8 cellular contexts compared by ENCODE assay signal in the genomic region with DNA sequence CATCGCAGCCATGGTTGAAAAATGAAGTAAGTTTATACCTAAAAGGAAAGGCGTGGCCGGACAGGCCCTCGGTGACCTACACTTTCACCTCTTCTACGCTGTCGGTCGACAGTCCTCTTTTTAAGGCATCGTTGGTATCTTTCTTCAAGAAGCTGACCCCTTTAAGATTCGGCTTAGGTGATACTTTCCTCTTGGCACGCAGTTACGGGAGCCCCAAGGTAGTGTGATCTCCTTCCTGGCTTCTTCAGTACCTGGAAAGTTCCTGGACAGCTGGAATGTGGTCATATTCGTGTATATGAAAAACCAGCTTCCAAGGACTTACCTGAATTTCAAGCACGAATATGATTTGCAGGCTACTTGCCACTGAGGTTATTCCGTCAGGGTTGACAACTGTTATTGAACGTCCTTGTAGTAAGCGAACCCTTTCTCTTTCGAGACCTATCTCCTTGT. TPM values are rescaled to one million over a fixed set of nuclear protein-coding genes. Genes with fewer than 3 reads are reported as not detected.
A peak's percentile ranks its signal among the peaks of the same experiment; 100 is the strongest.
DNase-seq lines count a peak whose midpoint lies in the region; ATAC-seq and TF ChIP-seq lines count a peak whose summit lies in the region.

No MANE protein-coding gene starts in this region.

- TF ChIP-seq CTCF in BE2C (IDR thresholded peaks at IDR 0.05; ENCODE audit: low read depth, low read length), result no peak

- H3K9me3 ChIP-seq in BE2C, result no peaks in the 10 kb centered on the region

- H3K36me3 Mint-ChIP-seq in IgD-negative memory B cell, result peaks cover 5% of the 10 kb centered on the region
- no peaks in the 10 kb centered on the region for H3K36me3 Mint-ChIP-seq in natural killer cell treated with Interleukin-12 subunit alpha and Interleukin-12 subunit beta and Interleukin-15 and Interleukin-18, amount 100 ng/mL, for 72 hours

- no peak for ATAC-seq in natural killer cell treated with Interleukin-12 subunit alpha and Interleukin-12 subunit beta and Interleukin-15 and Interleukin-18, amount 100 ng/mL, for 72 hours
- ATAC-seq in GM18861 (IDR thresholded peaks at IDR 0.05; ENCODE audit: unreplicated experiment) (no peak), HG03108 (IDR thresholded peaks at IDR 0.05; ENCODE audit: unreplicated experiment) (no peak)

- peak overlapping the region; percentile 90 to 95 (median 93) for H3K4me3 Mint-ChIP-seq in IgD-negative memory B cell
- H3K4me3 Mint-ChIP-seq in natural killer cell treated with Interleukin-12 subunit alpha and Interleukin-12 subunit beta and Interleukin-15 and Interleukin-18, amount 100 ng/mL, for 72 hours, result peak overlapping the region; percentile 88

- H3K36me3 ChIP-seq in BE2C, result no peaks in the 10 kb centered on the region

- peak overlapping the region; percentile 96 to 99 (median 98) for H3K27ac Mint-ChIP-seq in IgD-negative memory B cell
- H3K27ac Mint-ChIP-seq in natural killer cell treated with Interleukin-12 subunit alpha and Interleukin-12 subunit beta and Interleukin-15 and Interleukin-18, amount 100 ng/mL, for 72 hours, result peak overlapping the region; percentile 72 to 83

- no peaks in the 10 kb centered on the region for H3K27me3 ChIP-seq in BE2C

- peaks cover 57 to 67% (median 65%) of the 10 kb centered on the region in 3 donors for H3K4me1 Mint-ChIP-seq in IgD-negative memory B cell
- peaks cover 28 to 37% of the 10 kb centered on the region in 2 donors for H3K4me1 Mint-ChIP-seq in natural killer cell treated with Interleukin-12 subunit alpha and Interleukin-12 subunit beta and Interleukin-15 and Interleukin-18, amount 100 ng/mL, for 72 hours (ENCODE audit: low read depth in 2 of 2)

- no peak for DNase-seq in BE2C
- DNase-seq in cerebellar cortex (ENCODE audit: low spot score), result peak; percentile 12
- DNase-seq in natural killer cell treated with Interleukin-12 subunit alpha and Interleukin-12 subunit beta and Interleukin-15 and Interleukin-18, amount 100 ng/mL, for 72 hours (ENCODE audit: low spot score), result no peak
- no peak for DNase-seq in NCI-H526 treated with DMSO at 0.1 percent for 48 hours (lab: John Stamatoyannopoulos, UW)
- no peak for DNase-seq in NCI-H526 (lab: John Stamatoyannopoulos, UW)

- no peaks in the 10 kb centered on the region for H3K27me3 Mint-ChIP-seq in IgD-negative memory B cell
- H3K27me3 Mint-ChIP-seq in natural killer cell treated with Interleukin-12 subunit alpha and Interleukin-12 subunit beta and Interleukin-15 and Interleukin-18, amount 100 ng/mL, for 72 hours, result peaks cover 24 to 28% of the 10 kb centered on the region in 2 donors

- no peaks in the 10 kb centered on the region for H3K9me3 Mint-ChIP-seq in IgD-negative memory B cell
- no peaks in the 10 kb centered on the region for H3K9me3 Mint-ChIP-seq in natural killer cell treated with Interleukin-12 subunit alpha and Interleukin-12 subunit beta and Interleukin-15 and Interleukin-18, amount 100 ng/mL, for 72 hours

- H3K4me1 ChIP-seq in BE2C, result 0 out of 2 replicates have a peak, but pooled peaks cover 2% of the 10 kb centered on the region

- H3K4me3 ChIP-seq in BE2C (ENCODE audit: low read depth, low read length), result peak overlapping the region; percentile 69

RNA-seq across cellular contexts. Expression of gene SYPL1, which starts 0.9 kb away (rescaled TPM):
- polyA plus RNA-seq in BE2C (2012; ENCODE audit: insufficient read depth, insufficient read length, low read depth), result 33.1 TPM
- 200 TPM for polyA plus RNA-seq in IgD-negative memory B cell
- 10 to 100 TPM; 11.7 to 19.8 TPM for total RNA-seq in natural killer cell treated with Interleukin-12 subunit alpha and Interleukin-12 subunit beta and Interleukin-15 and Interleukin-18, amount 100 ng/mL, for 72 hours
